30 cellular contexts compared by ENCODE assay signal in genomic region chr17:29603109-29603674, GRCh38.
"Had no signal": no experiment of that assay in that cellular context is flagged by ENCODE, and none has a peak within 500 bp of the region (broad histone marks: within the 10 kb centered on the region; RNA-seq: fewer than 3 reads in every experiment).

No MANE protein-coding gene starts in this region.

- H3K9me3 Mint-ChIP-seq: activated CD4-positive, alpha-beta memory T cell treated with anti-CD3 and anti-CD28 coated beads for 36 hours; activated CD4-positive, alpha-beta T cell treated with anti-CD3 and anti-CD28 coated beads, Interleukin-2, amount 10 ng/mL, durations not matched to agents 7 days and 5 days; activated naive CD8-positive, alpha-beta T cell treated with anti-CD3 and anti-CD28 coated beads, Interleukin-2, amount 50 U/mL, for 24 hours; activated T-cell treated with anti-CD3 and anti-CD28 coated beads, Interleukin-2, amount 50 U/mL, for 72 hours; activated T-helper 2 cell treated with anti-CD3 and anti-CD28 coated beads, Interferon-gamma antibody, Interleukin-2, Interleukin-4, amounts not matched to agents 10 μg/mL and 5 μg/mL and 100 μg/mL, durations not matched to agents 14 hours and 24 hours and 36 hours; T-cell had no signal

- DNase-seq: activated CD4-positive, alpha-beta memory T cell treated with anti-CD3 and anti-CD28 coated beads for 36 hours; activated CD4-positive, alpha-beta T cell treated with anti-CD3 and anti-CD28 coated beads, Interleukin-2, amount 10 ng/mL, durations not matched to agents 7 days and 5 days; activated CD4-positive, CD25-positive, alpha-beta regulatory T cell; activated CD8-positive, alpha-beta memory T cell treated with anti-CD3 and anti-CD28 coated beads for 24 hours; activated gamma-delta T cell treated with Interleukin-2 at 50 U/mL for 16 hours; activated naive CD4-positive, alpha-beta T cell treated with anti-CD3 and anti-CD28 coated beads, Interleukin-2, amount 50 U/mL, for 16 hours; activated naive CD8-positive, alpha-beta T cell treated with anti-CD3 and anti-CD28 coated beads, Interleukin-2, amount 50 U/mL, for 24 hours; activated T-cell treated with anti-CD3 and anti-CD28 coated beads for 4 hours; activated T-cell treated with anti-CD3 and anti-CD28 coated beads, Interleukin-2, amount 50 U/mL, for 72 hours; amniotic stem cell; body of pancreas; MG63; MV-4-11; NCI-H1092 treated with DMSO at 0.1 percent for 48 hours; NCI-H1436; NCI-H1694 treated with DMSO at 0.1 percent for 48 hours; NCI-H2029 treated with DMSO at 0.1 percent for 48 hours; NCI-H345; NCI-H510A; PC-3; T-cell; T-helper 2 cell; T1000 had no signal

- FAIRE-seq: bronchial epithelial cell, HepG2, RCC 7860, TTC549 had no signal

- H3K27ac ChIP-seq: ascending aorta, body of pancreas, SK-N-MC had no signal

- H3K9me3 ChIP-seq: ascending aorta, body of pancreas, MG63 had no signal

- H3K27me3 Mint-ChIP-seq: activated CD4-positive, alpha-beta memory T cell treated with anti-CD3 and anti-CD28 coated beads for 36 hours; activated CD4-positive, alpha-beta T cell treated with anti-CD3 and anti-CD28 coated beads, Interleukin-2, amount 10 ng/mL, durations not matched to agents 7 days and 5 days; activated naive CD8-positive, alpha-beta T cell treated with anti-CD3 and anti-CD28 coated beads, Interleukin-2, amount 50 U/mL, for 24 hours; T-cell had no signal

- H3K4me1 ChIP-seq: ascending aorta, body of pancreas had no signal

- H3K27ac Mint-ChIP-seq: activated CD4-positive, alpha-beta memory T cell treated with anti-CD3 and anti-CD28 coated beads for 36 hours; activated CD4-positive, alpha-beta T cell treated with anti-CD3 and anti-CD28 coated beads, Interleukin-2, amount 10 ng/mL, durations not matched to agents 7 days and 5 days; activated naive CD8-positive, alpha-beta T cell treated with anti-CD3 and anti-CD28 coated beads, Interleukin-2, amount 50 U/mL, for 24 hours; activated T-cell treated with anti-CD3 and anti-CD28 coated beads, Interleukin-2, amount 50 U/mL, for 72 hours; activated T-helper 2 cell treated with anti-CD3 and anti-CD28 coated beads, Interferon-gamma antibody, Interleukin-2, Interleukin-4, amounts not matched to agents 10 μg/mL and 5 μg/mL and 100 μg/mL, durations not matched to agents 14 hours and 24 hours and 36 hours had no signal

- H3K36me3 ChIP-seq: ascending aorta, MG63 had no signal

- ATAC-seq: activated naive CD8-positive, alpha-beta T cell treated with anti-CD3 and anti-CD28 coated beads, Interleukin-2, amount 50 U/mL, for 24 hours; activated T-cell treated with anti-CD3 and anti-CD28 coated beads, Interleukin-2, amount 50 U/mL, for 72 hours; body of pancreas; HepG2; PC-3; T-cell had no signal

- H3K4me3 ChIP-seq: ascending aorta, body of pancreas, MG63, SK-N-MC had no signal

- H3K36me3 Mint-ChIP-seq: T-cell had no signal

- H3K27me3 ChIP-seq: ascending aorta, body of pancreas, MG63 had no signal

- H3K4me3 Mint-ChIP-seq: activated CD4-positive, alpha-beta memory T cell treated with anti-CD3 and anti-CD28 coated beads for 36 hours; activated CD4-positive, alpha-beta T cell treated with anti-CD3 and anti-CD28 coated beads, Interleukin-2, amount 10 ng/mL, durations not matched to agents 7 days and 5 days; activated naive CD8-positive, alpha-beta T cell treated with anti-CD3 and anti-CD28 coated beads, Interleukin-2, amount 50 U/mL, for 24 hours; activated T-cell treated with anti-CD3 and anti-CD28 coated beads, Interleukin-2, amount 50 U/mL, for 72 hours; T-cell had no signal

- H3K4me1 Mint-ChIP-seq: activated CD4-positive, alpha-beta T cell treated with anti-CD3 and anti-CD28 coated beads, Interleukin-2, amount 10 ng/mL, durations not matched to agents 7 days and 5 days; T-cell had no signal
